In the genomic region with DNA sequence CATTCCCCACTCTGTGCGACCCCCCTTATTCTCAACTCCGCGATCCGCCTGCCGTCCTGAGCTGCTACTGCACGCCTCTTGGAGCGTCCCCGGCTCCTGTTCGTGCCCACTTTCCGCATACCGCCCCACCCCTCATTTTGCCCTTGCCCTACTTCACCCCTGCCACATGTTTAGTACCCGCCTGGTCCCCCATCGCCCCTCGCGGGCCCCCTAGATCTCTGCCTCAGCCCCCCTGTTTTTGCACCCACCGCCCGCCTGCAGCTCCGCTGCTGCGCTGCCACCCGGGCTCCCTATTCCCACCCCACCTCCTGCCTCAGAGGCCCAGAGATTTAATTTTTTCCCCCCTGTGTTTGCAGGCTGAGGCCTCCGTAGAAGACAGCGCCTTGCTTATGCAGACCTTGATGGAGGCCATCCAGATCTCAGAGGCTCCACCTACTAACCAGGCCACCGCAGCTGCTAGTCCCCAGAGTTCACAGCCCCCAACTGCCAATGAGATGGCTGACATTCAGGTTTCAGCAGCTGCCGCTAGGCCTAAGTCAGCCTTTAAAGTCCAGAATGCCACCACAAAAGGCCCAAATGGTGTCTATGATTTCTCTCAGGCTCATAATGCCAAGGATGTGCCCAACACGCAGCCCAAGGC, we compare ENCODE assay signal across 8 cellular contexts. TPM values are rescaled to one million over a fixed set of nuclear protein-coding genes. Genes with fewer than 3 reads are reported as not detected.
A peak's percentile ranks its signal among the peaks of the same experiment; 100 is the strongest.
DNase-seq lines count a peak whose midpoint lies in the region; ATAC-seq and TF ChIP-seq lines count a peak whose summit lies in the region.

No MANE protein-coding gene starts in this region.

- TF ChIP-seq CTCF in choroid plexus epithelial cell (conservative IDR thresholded peaks at IDR 0.05; ENCODE audit: low read depth, low read length) = peak; percentile 21
- TF ChIP-seq CTCF in lung (IDR thresholded peaks at IDR 0.05; ENCODE audit: control extremely low read depth, extremely low read depth) = no peak
- no peak for TF ChIP-seq CTCF in tibial nerve (IDR thresholded peaks at IDR 0.05)

- WGBS in lung, 2 donors = 10 to 38% methylated on average over 12 to 25 of the region's 25 CpGs
- 6 to 39% methylated on average over 20 to 25 of the region's 25 CpGs for WGBS in tibial nerve, 2 donors

- H3K9me3 ChIP-seq in lung (ENCODE audit: control insufficient read depth in 2 of 2, insufficient read depth in 1 of 2, low read length in 1 of 2) (peaks cover 0 to 1% of the 10 kb centered on the region in 2 donors), tibial nerve (no peaks in the 10 kb centered on the region)

- H3K36me3 ChIP-seq in lung (ENCODE audit: control insufficient read depth in 2 of 2, insufficient read depth in 2 of 2, low read length in 2 of 2) (peaks cover 0 to 9% of the 10 kb centered on the region in 2 donors), tibial nerve (peaks cover 0 to 34% (median 0%) of the 10 kb centered on the region in 3 donors)

- peak in 2 of 3 experiments; percentile 37 to 58 for DNase-seq in NCI-H1417 (lab: John Stamatoyannopoulos, UW)
- DNase-seq in NCI-H1417 treated with DMSO at 0.1 percent for 48 hours (lab: John Stamatoyannopoulos, UW) = no peak
- DNase-seq in NCI-H2107 treated with DMSO at 0.1 percent for 48 hours (lab: John Stamatoyannopoulos, UW; ENCODE audit: unreplicated experiment) = peak; percentile 39
- DNase-seq in choroid plexus epithelial cell (ENCODE audit: low read depth) = peak; percentile 28
- no peak for DNase-seq in lung (ENCODE audit: low spot score)
- peak in 1 of 2 donors; percentile 7 for DNase-seq in tibial nerve (ENCODE audit: low spot score in 2 of 2)
- DNase-seq in RKO (ENCODE audit: low spot score) = no peak

- peak overlapping the region in 1 of 2 donors; percentile 51 for H3K27ac ChIP-seq in lung (ENCODE audit: low read depth in 1 of 2, low read length in 1 of 2)
- H3K27ac ChIP-seq in tibial nerve = peak overlapping the region in 3 of 4 donors; percentile 53 to 93 (median 91)

- TF ChIP-seq POLR2A in tibial nerve (IDR thresholded peaks at IDR 0.05) = no peak

- peak overlapping the region; percentile 74 for H3K4me3 ChIP-seq in choroid plexus epithelial cell (ENCODE audit: low read depth, low read length)
- H3K4me3 ChIP-seq in lung = peak overlapping the region; percentile 24
- peak overlapping the region; percentile 38 to 66 (median 58) for H3K4me3 ChIP-seq in tibial nerve

- ATAC-seq in GM21825 (IDR thresholded peaks at IDR 0.05; ENCODE audit: unreplicated experiment) (peak; percentile 50), lung (ENCODE audit: insufficient read depth, low FRiP score) (no peak)

- H3K27me3 ChIP-seq in lung (ENCODE audit: control insufficient read depth, insufficient read depth) (no peaks in the 10 kb centered on the region), tibial nerve (no peaks in the 10 kb centered on the region)

- peaks cover 0 to 7% of the 10 kb centered on the region in 2 donors for H3K4me1 ChIP-seq in lung (ENCODE audit: control insufficient read depth in 2 of 2, insufficient read depth in 2 of 2, low read length in 2 of 2)
- peaks cover 0 to 17% (median 5%) of the 10 kb centered on the region in 4 donors for H3K4me1 ChIP-seq in tibial nerve

- no peak for TF ChIP-seq EP300 in tibial nerve (IDR thresholded peaks at IDR 0.05)

RNA-seq across cellular contexts. Expression of gene MAGED1, which starts 1.4 kb away (rescaled TPM):
- total RNA-seq in lung (100 to 1,000 TPM; 108 to 111 TPM), tibial nerve (10 to 100 TPM; 34.1 to 51.1 (median 46.7) TPM)
- 10 to 100 TPM; 28.3 to 38.3 TPM for polyA plus RNA-seq in lung

Comparison
In these comparisons a context has a peak if more than half of its experiments do, and no peak if none do; other contexts are left out.
1. DNase-seq: peak in NCI-H1417 (2 of 3), NCI-H2107 treated with DMSO at 0.1 percent for 48 hours (single experiment) and choroid plexus epithelial cell (single experiment); none in NCI-H1417 treated with DMSO at 0.1 percent for 48 hours (single experiment), lung (single experiment) and RKO (single experiment).
2. H3K4me3 ChIP-seq: peak in every context shown above with its lines; median percentile 74 in choroid plexus epithelial cell; 58 in tibial nerve; 24 in lung.